1 cellular context compared by ENCODE assay signal in the genomic region with DNA sequence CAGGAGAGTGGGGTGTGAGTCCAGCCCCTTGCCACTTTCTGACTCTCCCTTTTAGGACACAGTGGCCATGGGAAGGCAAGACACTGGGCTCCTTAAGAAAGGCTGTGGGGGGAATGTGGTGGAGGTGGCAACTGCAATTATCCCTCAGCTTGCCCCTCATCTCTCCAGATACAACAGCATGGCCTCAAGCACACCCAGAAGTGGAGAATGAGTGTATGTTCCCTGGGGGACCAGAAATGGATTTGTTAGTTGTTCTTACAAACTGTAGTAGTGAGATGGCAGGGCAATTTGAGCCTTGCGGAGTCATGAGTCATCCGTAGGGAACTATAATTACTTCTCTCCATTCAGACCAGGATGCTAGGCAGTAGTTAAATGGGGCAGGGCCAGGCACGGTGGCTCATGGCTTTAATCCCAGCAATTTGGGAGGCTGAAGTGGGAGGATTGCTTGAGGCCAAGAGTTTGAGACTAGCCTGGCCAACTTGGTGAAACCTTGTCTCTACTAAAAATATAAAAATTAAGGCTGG.
TF ChIP-seq lines count a peak whose summit lies in the region.

No MANE protein-coding gene starts in this region.

TF ChIP-seq in IMR-90, 13 proteins besides CTCF, POLR2A, EP300 and RAD21 (continued from another document):
- TF ChIP-seq, protein P1, sequence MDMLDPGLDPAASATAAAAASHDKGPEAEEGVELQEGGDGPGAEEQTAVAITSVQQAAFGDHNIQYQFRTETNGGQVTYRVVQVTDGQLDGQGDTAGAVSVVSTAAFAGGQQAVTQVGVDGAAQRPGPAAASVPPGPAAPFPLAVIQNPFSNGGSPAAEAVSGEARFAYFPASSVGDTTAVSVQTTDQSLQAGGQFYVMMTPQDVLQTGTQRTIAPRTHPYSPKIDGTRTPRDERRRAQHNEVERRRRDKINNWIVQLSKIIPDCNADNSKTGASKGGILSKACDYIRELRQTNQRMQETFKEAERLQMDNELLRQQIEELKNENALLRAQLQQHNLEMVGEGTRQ (IDR thresholded peaks at IDR 0.05; ENCODE audit: low read depth, low read length): no peak
TF ChIP-seq in IMR-90: peak in this region for 0.
